In genomic region chr17:74850310-74850709, GRCh38 we compare ENCODE assay signal across 1 cellular context.
TF ChIP-seq lines count a peak whose summit lies in the region.

No MANE protein-coding gene starts in this region.

TF ChIP-seq in K562, 482 proteins besides CTCF, POLR2A, EP300 and RAD21:
- peak; percentile 46 for TF ChIP-seq PCBP1 (IDR thresholded peaks at IDR 0.05; ENCODE audit: low read depth, low read length, poor library complexity, severe bottlenecking)
- TF ChIP-seq E2F6 (IDR thresholded peaks at IDR 0.05; ENCODE audit: borderline replicate concordance in 1 of 2, extremely low read depth in 1 of 2, insufficient read depth in 1 of 2, insufficient read length in 1 of 2, low read depth in 1 of 2, low read length in 1 of 2, poor library complexity in 1 of 2, severe bottlenecking in 1 of 2): no peak
- TF ChIP-seq POLR2G (IDR thresholded peaks at IDR 0.05; ENCODE audit: low read depth, low read length): peak; percentile 56; the same call in 1 of the 2 replicates
